Comparison of ENCODE assay signal across 21 cellular contexts in genomic region chr7:111887734-111888133, GRCh38.
"Had no signal": no experiment of that assay in that cellular context is flagged by ENCODE, and none has a peak within 500 bp of the region (broad histone marks: within the 10 kb centered on the region; RNA-seq: fewer than 3 reads in every experiment).

No MANE protein-coding gene starts in this region.

- FAIRE-seq: frontal cortex had no signal

- H3K9me3 ChIP-seq: colonic mucosa, lower lobe of right lung, ovary, psoas muscle, stomach, thyroid gland had no signal

- H3K4me3 ChIP-seq: colonic mucosa, lower lobe of right lung, ovary, psoas muscle, stomach, thyroid gland had no signal

- H3K4me1 ChIP-seq: colonic mucosa, lower lobe of right lung, psoas muscle, stomach, thyroid gland had no signal

- DNase-seq: colonic mucosa; effector memory CD4-positive, alpha-beta T cell; head of caudate nucleus; hippocampal formation; immature natural killer cell; islet precursor cell; kidney glomerular epithelial cell; lower lobe of right lung; natural killer cell; occipital lobe; ovary; posterior cingulate gyrus; psoas muscle; retina; stimulated activated CD4-positive, alpha-beta T cell treated with anti-CD3 and anti-CD28 coated beads, Interleukin-2, amount 100 ng/mL, for 24 hours; stimulated activated CD4-positive, alpha-beta T cell treated with anti-CD3 and anti-CD28 coated beads, Interleukin-4, amount 100 ng/mL, for 24 hours; stimulated activated naive CD4-positive, alpha-beta T cell treated with Interleukin-2 at 50 U/mL for 16 hours; stomach; thyroid gland had no signal

- H3K36me3 ChIP-seq: colonic mucosa, ovary, stomach, thyroid gland had no signal

- ATAC-seq: natural killer cell, psoas muscle, sciatic nerve had no signal

- H3K27ac ChIP-seq: colonic mucosa, lower lobe of right lung, ovary, psoas muscle, stomach, thyroid gland had no signal

- H3K27me3 ChIP-seq: colonic mucosa, ovary, stomach, thyroid gland had no signal
